ENCODE assay signal across 8 cellular contexts in the genomic region with DNA sequence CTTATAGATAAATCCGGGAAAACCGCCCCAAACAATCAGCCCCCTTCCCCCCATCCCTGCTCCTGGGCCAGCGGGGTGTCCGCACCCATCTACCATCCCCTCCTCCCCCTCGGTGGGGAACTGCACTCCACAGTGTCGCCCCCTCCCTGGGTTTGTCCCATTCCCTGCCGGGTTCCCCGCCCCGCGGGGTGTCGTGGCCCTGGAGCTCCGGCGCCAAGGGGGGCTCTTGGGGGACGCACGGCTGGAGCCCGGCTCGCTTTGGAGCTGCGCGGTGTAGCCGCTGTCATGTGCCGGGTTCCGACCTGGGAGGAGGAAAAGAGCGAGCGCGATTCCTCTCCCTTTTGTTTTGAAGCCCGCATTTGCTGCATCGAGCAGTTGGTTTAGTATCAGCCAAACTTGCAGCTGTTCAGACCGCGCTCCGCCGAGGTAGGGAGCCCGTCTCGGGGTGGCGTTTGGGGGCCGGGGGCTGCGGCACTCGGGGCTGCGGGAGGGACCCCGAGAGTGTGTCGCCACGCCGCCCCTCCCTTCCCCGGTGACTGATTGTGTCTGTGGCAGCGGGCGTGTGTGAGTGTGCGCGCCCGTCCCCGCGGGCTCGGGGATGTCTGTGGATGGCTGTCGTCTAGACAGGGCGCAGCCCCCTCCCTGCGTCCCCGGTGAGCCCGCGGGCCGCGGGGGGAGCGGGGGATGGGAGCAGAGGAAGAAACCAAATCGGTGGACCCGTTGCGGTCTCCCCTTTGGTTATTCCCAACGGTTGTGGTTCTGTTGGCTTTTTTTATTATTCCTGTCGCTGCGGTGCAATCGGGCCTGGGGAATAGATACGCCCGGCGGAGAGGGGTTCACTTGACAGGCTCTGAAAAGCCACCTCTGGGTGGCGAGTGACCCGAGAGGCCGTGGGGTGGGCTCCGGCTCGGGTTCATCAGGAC. TPM values are rescaled to one million over a fixed set of nuclear protein-coding genes. Genes with fewer than 3 reads are reported as not detected.
DNase-seq lines count a peak whose midpoint lies in the region; ATAC-seq and TF ChIP-seq lines count a peak whose summit lies in the region.

No MANE protein-coding gene starts in this region.

- no peak for ATAC-seq in HG03025 (IDR thresholded peaks at IDR 0.05; ENCODE audit: low FRiP score, unreplicated experiment)

- peak; percentile 32 for DNase-seq in GM03348 (ENCODE audit: low spot score)
- DNase-seq in NCI-H128 (lab: John Stamatoyannopoulos, UW; ENCODE audit: unreplicated experiment) = peak; percentile 27
- DNase-seq in activated CD4-positive, alpha-beta T cell treated with anti-CD3 and anti-CD28 coated beads, Interleukin-2, amount 50 U/mL, for 1 hour = peak; percentile 27
- peak; percentile 16 for DNase-seq in stimulated activated CD4-positive, alpha-beta T cell treated with anti-CD3 and anti-CD28 coated beads, Interleukin-4, amount 100 ng/mL, for 24 hours
- no peak for DNase-seq in kidney glomerular epithelial cell (lab: John Stamatoyannopoulos, UW)

- H3K9ac ChIP-seq in duodenal mucosa (ENCODE audit: low read depth in 1 of 2, low read length in 2 of 2) (peak overlapping the region; percentile 71 to 76), liver (ENCODE audit: low read depth in 1 of 2, low read length in 2 of 2) (peak overlapping the region; percentile 22 to 78)

- no peak for TF ChIP-seq CTCF in liver (IDR thresholded peaks at IDR 0.05; ENCODE audit: low read depth, low read length, missing input control)

- H3K9me3 ChIP-seq in duodenal mucosa (ENCODE audit: control insufficient read depth in 1 of 2, low read length in 2 of 2) = no peaks in the 10 kb centered on the region
- no peaks in the 10 kb centered on the region for H3K9me3 ChIP-seq in liver (ENCODE audit: control insufficient read depth in 4 of 4, low read length in 3 of 4)

- H3K4me3 ChIP-seq in duodenal mucosa (ENCODE audit: low read depth in 1 of 2, low read length in 2 of 2) = peak overlapping the region; percentile 86 to 90
- peak overlapping the region; percentile 70 to 90 (median 90) for H3K4me3 ChIP-seq in liver (ENCODE audit: low read depth in 1 of 3, low read length in 3 of 3)

- peaks cover 12 to 16% of the 10 kb centered on the region in 2 donors for H3K4me1 ChIP-seq in duodenal mucosa (ENCODE audit: control insufficient read depth in 1 of 2, insufficient read depth in 2 of 2, low read length in 2 of 2)
- H3K4me1 ChIP-seq in liver (ENCODE audit: control insufficient read depth in 4 of 4, insufficient read depth in 4 of 4, low read length in 3 of 4) = peaks cover 1 to 22% (median 15%) of the 10 kb centered on the region in 4 donors

- H3K27ac ChIP-seq in duodenal mucosa (ENCODE audit: low read depth, low read length) (peak overlapping the region; percentile 66), liver (ENCODE audit: low read depth in 1 of 2, low read length in 2 of 2) (peak overlapping the region; percentile 87 to 93)

- H3K36me3 ChIP-seq in duodenal mucosa (ENCODE audit: control insufficient read depth in 1 of 2, insufficient read depth in 2 of 2, low read length in 2 of 2) (no peaks in the 10 kb centered on the region), liver (ENCODE audit: control insufficient read depth in 4 of 4, insufficient read depth in 3 of 4, low read depth in 1 of 4, low read length in 3 of 4) (no peaks in the 10 kb centered on the region)

- no peak for TF ChIP-seq RAD21 in liver (IDR thresholded peaks at IDR 0.05)

- H3K27me3 ChIP-seq in duodenal mucosa (ENCODE audit: control insufficient read depth in 1 of 2, insufficient read depth in 2 of 2, low read length in 2 of 2) (no peaks in the 10 kb centered on the region), liver (ENCODE audit: control insufficient read depth in 4 of 4, insufficient read depth in 4 of 4, low read length in 3 of 4) (no peaks in the 10 kb centered on the region)

- under 1% methylated on average over 75 of the region's 75 CpGs for WGBS in liver

TF ChIP-seq in liver, 16 proteins besides CTCF, POLR2A, EP300 and RAD21:
- TF ChIP-seq JUND (IDR thresholded peaks at IDR 0.05) = no peak
- no peak for TF ChIP-seq HNF4A (conservative IDR thresholded peaks at IDR 0.05)
- TF ChIP-seq RXRA (IDR thresholded peaks at IDR 0.05) = no peak
- TF ChIP-seq TAF1 (conservative IDR thresholded peaks at IDR 0.05) = no peak
- TF ChIP-seq FOXA1 (IDR thresholded peaks at IDR 0.05) = no peak
- TF ChIP-seq, protein P1, sequence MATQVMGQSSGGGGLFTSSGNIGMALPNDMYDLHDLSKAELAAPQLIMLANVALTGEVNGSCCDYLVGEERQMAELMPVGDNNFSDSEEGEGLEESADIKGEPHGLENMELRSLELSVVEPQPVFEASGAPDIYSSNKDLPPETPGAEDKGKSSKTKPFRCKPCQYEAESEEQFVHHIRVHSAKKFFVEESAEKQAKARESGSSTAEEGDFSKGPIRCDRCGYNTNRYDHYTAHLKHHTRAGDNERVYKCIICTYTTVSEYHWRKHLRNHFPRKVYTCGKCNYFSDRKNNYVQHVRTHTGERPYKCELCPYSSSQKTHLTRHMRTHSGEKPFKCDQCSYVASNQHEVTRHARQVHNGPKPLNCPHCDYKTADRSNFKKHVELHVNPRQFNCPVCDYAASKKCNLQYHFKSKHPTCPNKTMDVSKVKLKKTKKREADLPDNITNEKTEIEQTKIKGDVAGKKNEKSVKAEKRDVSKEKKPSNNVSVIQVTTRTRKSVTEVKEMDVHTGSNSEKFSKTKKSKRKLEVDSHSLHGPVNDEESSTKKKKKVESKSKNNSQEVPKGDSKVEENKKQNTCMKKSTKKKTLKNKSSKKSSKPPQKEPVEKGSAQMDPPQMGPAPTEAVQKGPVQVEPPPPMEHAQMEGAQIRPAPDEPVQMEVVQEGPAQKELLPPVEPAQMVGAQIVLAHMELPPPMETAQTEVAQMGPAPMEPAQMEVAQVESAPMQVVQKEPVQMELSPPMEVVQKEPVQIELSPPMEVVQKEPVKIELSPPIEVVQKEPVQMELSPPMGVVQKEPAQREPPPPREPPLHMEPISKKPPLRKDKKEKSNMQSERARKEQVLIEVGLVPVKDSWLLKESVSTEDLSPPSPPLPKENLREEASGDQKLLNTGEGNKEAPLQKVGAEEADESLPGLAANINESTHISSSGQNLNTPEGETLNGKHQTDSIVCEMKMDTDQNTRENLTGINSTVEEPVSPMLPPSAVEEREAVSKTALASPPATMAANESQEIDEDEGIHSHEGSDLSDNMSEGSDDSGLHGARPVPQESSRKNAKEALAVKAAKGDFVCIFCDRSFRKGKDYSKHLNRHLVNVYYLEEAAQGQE (IDR thresholded peaks at IDR 0.05) = no peak
- TF ChIP-seq YY1 (IDR thresholded peaks at IDR 0.05) = no peak
- no peak for TF ChIP-seq EGR1 (IDR thresholded peaks at IDR 0.05; ENCODE audit: low read depth in 2 of 2)
- TF ChIP-seq MAX (IDR thresholded peaks at IDR 0.05) = no peak
- TF ChIP-seq ATF3 (IDR thresholded peaks at IDR 0.05) = no peak
- no peak for TF ChIP-seq NR2F2 (IDR thresholded peaks at IDR 0.05)
- no peak for TF ChIP-seq GABPA (IDR thresholded peaks at IDR 0.05 in 1 of 2, conservative IDR thresholded peaks at IDR 0.05 in 1 of 2)
- no peak for TF ChIP-seq FOXA2 (IDR thresholded peaks at IDR 0.05)

RNA-seq across cellular contexts. Expression of gene CTIF, which starts 0.8 kb away (rescaled TPM):
- total RNA-seq in liver = 10 to 100 TPM; 10.6 to 26.7 TPM
- polyA plus RNA-seq in liver = 10 to 100 TPM; 11.2 to 13.3 TPM
